8 cellular contexts compared by ENCODE assay signal in genomic region chr2:136305517-136306192, GRCh38.
DNase-seq lines count a peak whose midpoint lies in the region; ATAC-seq and TF ChIP-seq lines count a peak whose summit lies in the region.

No MANE protein-coding gene starts in this region.

- H3K27ac Mint-ChIP-seq in T-cell, result peak overlapping the region; percentile 44 to 73

- H3K9me3 ChIP-seq in heart left ventricle (no peaks in the 10 kb centered on the region), colonic mucosa (no peaks in the 10 kb centered on the region)

- H3K27ac ChIP-seq in heart left ventricle (no peak overlapping the region), colonic mucosa (no peak overlapping the region)

- H3K36me3 ChIP-seq in heart left ventricle (no peaks in the 10 kb centered on the region), colonic mucosa (no peaks in the 10 kb centered on the region)

- no peak overlapping the region for H3K9ac ChIP-seq in colonic mucosa (ENCODE audit: low read depth in 2 of 2, low read length in 2 of 2)

- no peak for TF ChIP-seq POLR2A in heart left ventricle (IDR thresholded peaks at IDR 0.05)

- WGBS in heart left ventricle, 4 donors, result 76 to 84% (median 82%) methylated on average over 7 of the region's 7 CpGs

- DNase-seq in T-cell, result peak in 31 of 34 experiments; percentile 6 to 58 (median 27)
- peak; percentile 94 for DNase-seq in cerebellar cortex (ENCODE audit: low spot score)
- no peak for DNase-seq in heart left ventricle
- DNase-seq in GOT3 (lab: John Stamatoyannopoulos, UW), result no peak
- no peak for DNase-seq in colonic mucosa
- DNase-seq in EL, result no peak

- intact Hi-C loops in heart left ventricle (cut with DNase I) (no loop called here), colonic mucosa (cut with DNase I) (no loop called here)

- TF ChIP-seq CTCF in heart left ventricle (IDR thresholded peaks at IDR 0.05) (no peak), colonic mucosa (IDR thresholded peaks at IDR 0.05) (no peak)

- CTCF ChIA-PET in T-cell (lab: Charles Lee), result interaction anchor here in 1 of 2 donors (0.7 kb wide), 1 partner anchor 373 kb away, joined by 3 read pairs; no protein-coding TSS in a partner anchor

- H3K9me3 Mint-ChIP-seq in T-cell, result no peaks in the 10 kb centered on the region

- H3K4me3 Mint-ChIP-seq in T-cell, result no peak overlapping the region

- H3K4me1 Mint-ChIP-seq in T-cell, result peaks cover 12 to 27% (median 24%) of the 10 kb centered on the region in 3 donors

- H3K4me3 ChIP-seq in heart left ventricle (no peak overlapping the region), colonic mucosa (no peak overlapping the region)

- no peaks in the 10 kb centered on the region for H3K27me3 Mint-ChIP-seq in T-cell

- no peaks in the 10 kb centered on the region for H3K36me3 Mint-ChIP-seq in T-cell

- H3K4me1 ChIP-seq in heart left ventricle (no peaks in the 10 kb centered on the region), colonic mucosa (no peaks in the 10 kb centered on the region)

- H3K27me3 ChIP-seq in heart left ventricle, result peaks cover 0 to 7% (median 0%) of the 10 kb centered on the region in 9 donors
- H3K27me3 ChIP-seq in colonic mucosa, result no peaks in the 10 kb centered on the region

- peak; percentile 95 for ATAC-seq in GM18907 (IDR thresholded peaks at IDR 0.05; ENCODE audit: unreplicated experiment)
- ATAC-seq in HG03039 (IDR thresholded peaks at IDR 0.05; ENCODE audit: unreplicated experiment), result peak; percentile 79
- peak; percentile 85 to 99 (median 94) for ATAC-seq in T-cell (replicated peaks in 1 of 4)
- no peak for ATAC-seq in heart left ventricle

- POLR2A ChIA-PET in T-cell (lab: Charles Lee), result interaction anchor here in 1 of 2 donors (0.5 to 1.4 kb wide), 2 partner anchors 22 to 25 kb away, joined by 3 read pairs; no protein-coding TSS in a partner anchor

Comparison
In these comparisons a context has a peak if more than half of its experiments do, and no peak if none do; other contexts are left out.
1. ATAC-seq: peak in GM18907 (single experiment), HG03039 (single experiment) and T-cell (4 of 4); none in heart left ventricle (0 of 4).
2. DNase-seq: peak in T-cell (31 of 34) and cerebellar cortex (single experiment); none in heart left ventricle (0 of 5), GOT3 (single experiment), colonic mucosa (single experiment) and EL (single experiment).